ENCODE assay signal across 1 cellular context in the genomic region with DNA sequence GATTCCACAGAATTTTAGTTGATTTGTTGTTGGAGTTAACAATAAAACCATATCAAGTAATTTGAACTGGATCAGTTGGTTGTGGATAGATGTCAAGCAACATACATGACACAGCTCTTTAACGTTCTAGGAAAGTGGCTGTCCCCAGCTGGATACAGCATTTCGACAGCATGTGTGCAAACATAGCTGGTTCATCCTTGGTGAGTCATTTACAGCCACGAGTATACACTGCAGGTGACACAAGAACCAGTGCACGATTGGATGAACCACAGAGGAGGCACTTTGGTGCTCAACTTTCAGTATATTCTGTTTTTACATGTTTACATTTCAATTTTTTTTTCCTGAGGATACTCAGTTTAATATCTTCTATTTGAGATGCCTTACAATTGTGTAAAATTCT.
TF ChIP-seq lines count a peak whose summit lies in the region.

No MANE protein-coding gene starts in this region.

TF ChIP-seq in GM12878, 131 proteins besides CTCF, POLR2A, EP300 and RAD21:
- no peak for TF ChIP-seq ZZZ3 (IDR thresholded peaks at IDR 0.05; ENCODE audit: control insufficient read depth, insufficient read length, low read depth)
- TF ChIP-seq RBBP5 (conservative IDR thresholded peaks at IDR 0.05): no peak
- TF ChIP-seq PRDM15 (CRISPR knock-in tag; IDR thresholded peaks at IDR 0.05): no peak
- no peak for TF ChIP-seq SUZ12 (IDR thresholded peaks at IDR 0.05; ENCODE audit: unreplicated experiment)
- TF ChIP-seq GABPA (IDR thresholded peaks at IDR 0.05; ENCODE audit: low read depth): no peak
- TF ChIP-seq MAX (IDR thresholded peaks at IDR 0.05; ENCODE audit: low read depth, low read length): no peak
- no peak for TF ChIP-seq POLR2AphosphoS5 (IDR thresholded peaks at IDR 0.05; ENCODE audit: low read length)
- TF ChIP-seq, protein P1, sequence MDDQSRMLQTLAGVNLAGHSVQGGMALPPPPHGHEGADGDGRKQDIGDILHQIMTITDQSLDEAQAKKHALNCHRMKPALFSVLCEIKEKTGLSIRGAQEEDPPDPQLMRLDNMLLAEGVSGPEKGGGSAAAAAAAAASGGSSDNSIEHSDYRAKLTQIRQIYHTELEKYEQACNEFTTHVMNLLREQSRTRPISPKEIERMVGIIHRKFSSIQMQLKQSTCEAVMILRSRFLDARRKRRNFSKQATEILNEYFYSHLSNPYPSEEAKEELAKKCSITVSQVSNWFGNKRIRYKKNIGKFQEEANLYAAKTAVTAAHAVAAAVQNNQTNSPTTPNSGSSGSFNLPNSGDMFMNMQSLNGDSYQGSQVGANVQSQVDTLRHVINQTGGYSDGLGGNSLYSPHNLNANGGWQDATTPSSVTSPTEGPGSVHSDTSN (IDR thresholded peaks at IDR 0.05; ENCODE audit: insufficient replicate concordance, low read depth, low read length): no peak
- no peak for TF ChIP-seq ZNF217 (IDR thresholded peaks at IDR 0.05)
- TF ChIP-seq E2F8 (IDR thresholded peaks at IDR 0.05; ENCODE audit: low read depth, partially characterized antibody): no peak
- TF ChIP-seq TCF12 (IDR thresholded peaks at IDR 0.05; ENCODE audit: low read depth, low read length): no peak
- TF ChIP-seq ZSCAN29 (IDR thresholded peaks at IDR 0.05): no peak
